In genomic region chr16:85662976-85663830, GRCh38 we compare ENCODE assay signal across 16 cellular contexts. TPM values are rescaled to one million over a fixed set of nuclear protein-coding genes. Genes with fewer than 3 reads are reported as not detected.
DNase-seq lines count a peak whose midpoint lies in the region; ATAC-seq and TF ChIP-seq lines count a peak whose summit lies in the region.
"Had no signal": no experiment of that assay in that cellular context is flagged by ENCODE, and none has a peak within 500 bp of the region (broad histone marks: within the 10 kb centered on the region; RNA-seq: fewer than 3 reads in every experiment).

No MANE protein-coding gene starts in this region.

- ATAC-seq in IMR-90 (ENCODE audit: low read depth) (no peak), lower lobe of right lung (no peak), psoas muscle (no peak), GM18858 (IDR thresholded peaks at IDR 0.05; ENCODE audit: unreplicated experiment) (no peak), HG03045 (IDR thresholded peaks at IDR 0.05; ENCODE audit: unreplicated experiment) (no peak)
- no peak for ATAC-seq in central memory CD8-positive, alpha-beta T cell (replicated peaks; ENCODE audit: extremely low read depth, poor library complexity, severe bottlenecking)
- ATAC-seq: SK-N-SH treated with all-trans-retinoic acid at 6 μM for 48 hours had no signal

- peak overlapping the region; percentile 65 for H3K27ac Mint-ChIP-seq in central memory CD8-positive, alpha-beta T cell (ENCODE audit: low read depth)

- H2AFZ ChIP-seq in IMR-90 (replicated peaks; ENCODE audit: low read length, poor library complexity): no peak overlapping the region
- no peak overlapping the region for H2AFZ ChIP-seq in PC-9

- TF ChIP-seq POLR2A in IMR-90 (IDR thresholded peaks at IDR 0.05; ENCODE audit: low read depth, low read length): no peak

- H3K27me3 ChIP-seq in IMR-90 (ENCODE audit: control insufficient read depth, insufficient read depth, low read length): no peaks in the 10 kb centered on the region
- H3K27me3 ChIP-seq in lower lobe of right lung (ENCODE audit: low read depth): no peaks in the 10 kb centered on the region
- H3K27me3 ChIP-seq in psoas muscle (ENCODE audit: insufficient read depth in 3 of 3, low read length in 2 of 3): no peaks in the 10 kb centered on the region
- H3K27me3 ChIP-seq in PC-9 (ENCODE audit: insufficient read depth, low read depth): no peaks in the 10 kb centered on the region
- H3K27me3 ChIP-seq: BLaER1 treated with 17β-estradiol and CSF1 and Interleukin-3, amounts not matched to agents 10 nM and 100 nM had no signal

- H4K8ac ChIP-seq in IMR-90 (ENCODE audit: low read depth in 2 of 2, low read length in 2 of 2): no peak overlapping the region

- H3K14ac ChIP-seq in IMR-90 (replicated peaks; ENCODE audit: low read depth, low read length): no peak overlapping the region

- no peaks in the 10 kb centered on the region for H3K27me3 Mint-ChIP-seq in central memory CD8-positive, alpha-beta T cell
- H3K27me3 Mint-ChIP-seq: CD8-positive, alpha-beta memory T cell had no signal

- TF ChIP-seq CTCF in IMR-90 (conservative IDR thresholded peaks at IDR 0.05; ENCODE audit: low read depth, low read length): no peak
- no peak for TF ChIP-seq CTCF in lower lobe of right lung (IDR thresholded peaks at IDR 0.05)
- TF ChIP-seq CTCF in psoas muscle (IDR thresholded peaks at IDR 0.05): no peak
- TF ChIP-seq CTCF in PC-9 (conservative IDR thresholded peaks at IDR 0.05): no peak

- no peaks in the 10 kb centered on the region for H3K9me2 ChIP-seq in PC-9 (ENCODE audit: insufficient read depth)

- H3K79me2 ChIP-seq in PC-9 (ENCODE audit: low read depth): no peaks in the 10 kb centered on the region

- H3K18ac ChIP-seq in IMR-90 (ENCODE audit: low read depth, low read length): no peak overlapping the region

- no peak overlapping the region for H3K27ac ChIP-seq in IMR-90 (ENCODE audit: insufficient read depth, low read length)
- no peak overlapping the region for H3K27ac ChIP-seq in lower lobe of right lung
- peak overlapping the region; percentile 31 for H3K27ac ChIP-seq in psoas muscle
- no peak overlapping the region for H3K27ac ChIP-seq in PC-9
- H3K27ac ChIP-seq: BLaER1 treated with 17β-estradiol and CSF1 and Interleukin-3, amounts not matched to agents 10 nM and 100 nM had no signal

- no peak overlapping the region for H4K5ac ChIP-seq in IMR-90 (ENCODE audit: low read depth, low read length)

- peaks cover 0 to 12% of the 10 kb centered on the region in 2 experiments; a peak in 1 of 4 replicates for H3K79me1 ChIP-seq in IMR-90 (ENCODE audit: low read depth in 1 of 2, low read length in 2 of 2)

- H3K9me3 ChIP-seq in IMR-90 (ENCODE audit: control insufficient read depth, insufficient read depth, low read length): no peaks in the 10 kb centered on the region
- no peaks in the 10 kb centered on the region for H3K9me3 ChIP-seq in lower lobe of right lung
- H3K9me3 ChIP-seq in psoas muscle: no peaks in the 10 kb centered on the region
- H3K9me3 ChIP-seq in PC-9 (ENCODE audit: insufficient read depth, low read depth): no peaks in the 10 kb centered on the region
- H3K9me3 ChIP-seq: BLaER1 treated with 17β-estradiol and CSF1 and Interleukin-3, amounts not matched to agents 10 nM and 100 nM had no signal

- H3K23ac ChIP-seq in IMR-90 (ENCODE audit: low read depth, low read length): no peak overlapping the region

- H3K4me3 Mint-ChIP-seq in central memory CD8-positive, alpha-beta T cell: no peak overlapping the region
- H3K4me3 Mint-ChIP-seq: CD8-positive, alpha-beta memory T cell; H9 had no signal

- H4K20me1 ChIP-seq in IMR-90 (ENCODE audit: insufficient read depth, low read length) (peaks cover 9% of the 10 kb centered on the region; the same call in 1 of the 2 replicates), PC-9 (ENCODE audit: insufficient read depth) (peaks cover 42% of the 10 kb centered on the region)

- no peak overlapping the region for H3K9ac ChIP-seq in IMR-90 (ENCODE audit: low read depth, low read length)

- no peak overlapping the region for H3K56ac ChIP-seq in IMR-90 (ENCODE audit: extremely low read depth, insufficient read depth, low read length)

- POLR2A ChIA-PET in IMR-90 (lab: Charles Lee; ENCODE audit: unreplicated experiment): no interaction called here
- POLR2A ChIA-PET in PC-9 (lab: Charles Lee; ENCODE audit: unreplicated experiment): no interaction called here

- H2BK120ac ChIP-seq in IMR-90 (ENCODE audit: low read depth, low read length): no peak overlapping the region

- H3K4me2 ChIP-seq in IMR-90 (ENCODE audit: low read depth, low read length) (no peak overlapping the region), PC-9 (no peak overlapping the region)
- H3K4me2 ChIP-seq: BLaER1 treated with 17β-estradiol and CSF1 and Interleukin-3, amounts not matched to agents 10 nM and 100 nM had no signal

- no peak for TF ChIP-seq RAD21 in IMR-90 (IDR thresholded peaks at IDR 0.05; ENCODE audit: low read length)

- no peaks in the 10 kb centered on the region for H3K4me1 ChIP-seq in IMR-90 (ENCODE audit: control insufficient read depth, insufficient read depth, low read length)
- H3K4me1 ChIP-seq in lower lobe of right lung: peaks cover 5% of the 10 kb centered on the region
- peaks cover 12% of the 10 kb centered on the region for H3K4me1 ChIP-seq in psoas muscle
- H3K4me1 ChIP-seq in PC-9 (replicated peaks; ENCODE audit: insufficient read depth): no peaks in the 10 kb centered on the region
- H3K4me1 ChIP-seq: BLaER1 treated with 17β-estradiol and CSF1 and Interleukin-3, amounts not matched to agents 10 nM and 100 nM had no signal

- peaks cover 11% of the 10 kb centered on the region for H3K4me1 Mint-ChIP-seq in central memory CD8-positive, alpha-beta T cell

- no peak overlapping the region for H2BK15ac ChIP-seq in IMR-90 (ENCODE audit: low read depth, low read length)

- no peak overlapping the region for H3K4ac ChIP-seq in IMR-90 (ENCODE audit: low read depth, low read length)

- no peak overlapping the region for H2BK20ac ChIP-seq in IMR-90 (ENCODE audit: low read depth, low read length)

- no peak overlapping the region for H4K91ac ChIP-seq in IMR-90 (ENCODE audit: insufficient read depth, low read depth, low read length)

- BruUV-seq in IMR-90 (replicated peaks; lab: Mats Ljungman, UMichigan) (no TSS peak), PC-9 (replicated peaks; lab: Mats Ljungman, UMichigan) (no TSS peak)

- dilution Hi-C loops in IMR-90 (cut with HindIII; ENCODE audit: low sequenced_read_pairs, unreplicated experiment): no loop called here

- peaks cover 45% of the 10 kb centered on the region for H3K36me3 Mint-ChIP-seq in central memory CD8-positive, alpha-beta T cell (ENCODE audit: insufficient read depth)

- DNase-seq in IMR-90 (no peak), lower lobe of right lung (peak; percentile 36), psoas muscle (no peak), NCI-H510A (lab: John Stamatoyannopoulos, UW) (no peak), PC-9 (no peak)
- DNase-seq in central memory CD8-positive, alpha-beta T cell (ENCODE audit: low spot score in 2 of 2): no peak
- DNase-seq: CD8-positive, alpha-beta memory T cell; H9; MM.1S; NCI-H2081 treated with DMSO at 0.1 percent for 48 hours; NK-92 treated with Interleukin-12 subunit alpha and Interleukin-12 subunit beta, amount 100 ng/mL, for 24 hours; SIG-M5 had no signal

- peak overlapping the region; percentile 19 for H2AK9ac ChIP-seq in IMR-90 (replicated peaks; ENCODE audit: low read depth, low read length, poor library complexity)

- no peaks in the 10 kb centered on the region for H3K9me3 Mint-ChIP-seq in central memory CD8-positive, alpha-beta T cell
- H3K9me3 Mint-ChIP-seq: CD8-positive, alpha-beta memory T cell; H9 had no signal

- H2BK5ac ChIP-seq in IMR-90 (ENCODE audit: low read depth, low read length, poor library complexity, severe bottlenecking): no peak overlapping the region

- in situ Hi-C loops in IMR-90 (cut with MboI; ENCODE audit: low sequenced_read_pairs): no loop called here

- peaks cover 3% of the 10 kb centered on the region; the same call in 1 of the 2 replicates for H3K9me1 ChIP-seq in IMR-90 (ENCODE audit: insufficient read depth, low read length)

- H2AK5ac ChIP-seq in IMR-90 (ENCODE audit: low read depth, low read length): no peak overlapping the region

- 95% methylated on average over 11 of the region's 38 CpGs; no CpG with 5 or more reads in 1 of the 2 experiments for WGBS in IMR-90 (ENCODE audit: extremely low coverage in 2 of 2, insufficient read length in 1 of 2), 2 experiments
- WGBS in psoas muscle, 3 donors: 94 to 96% (median 95%) methylated on average over 38 of the region's 38 CpGs

- intact Hi-C loops in IMR-90 (cut with micrococcal nuclease) (no loop called here), lower lobe of right lung (cut with DNase I) (no loop called here), psoas muscle (cut with DNase I) (loop anchor here (5.0 kb wide), 1 partner anchor 54 kb away; no protein-coding TSS in a partner anchor), PC-9 (cut with micrococcal nuclease; ENCODE audit: unreplicated experiment) (no loop called here)

- CTCF ChIA-PET in IMR-90 (lab: Yijun Ruan, JAX): no interaction called here
- CTCF ChIA-PET in PC-9 (lab: Charles Lee): no interaction called here

- H3K4me3 ChIP-seq in IMR-90 (ENCODE audit: insufficient read depth, low read depth, low read length) (no peak overlapping the region), lower lobe of right lung (no peak overlapping the region), psoas muscle (no peak overlapping the region), PC-9 (no peak overlapping the region)
- H3K4me3 ChIP-seq: BLaER1 treated with 17β-estradiol and CSF1 and Interleukin-3, amounts not matched to agents 10 nM and 100 nM had no signal

- peaks cover 80% of the 10 kb centered on the region for H3K36me3 ChIP-seq in IMR-90 (ENCODE audit: control insufficient read depth, insufficient read depth, low read length)
- H3K36me3 ChIP-seq in lower lobe of right lung: peaks cover 100% of the 10 kb centered on the region
- peaks cover 10 to 92% of the 10 kb centered on the region in 2 donors for H3K36me3 ChIP-seq in psoas muscle (ENCODE audit: insufficient read depth in 1 of 2, low read depth in 1 of 2)
- H3K36me3 ChIP-seq in PC-9 (ENCODE audit: low read depth): 0 out of 2 replicates have a peak, but pooled peaks cover 15% of the 10 kb centered on the region

- peaks cover 30% of the 10 kb centered on the region; the same call in 1 of the 2 replicates for H3F3A ChIP-seq in PC-9 (ENCODE audit: insufficient read depth, low read depth)

RNA-seq across cellular contexts. Expression of gene GINS2, which starts 25.6 kb away (rescaled TPM):
- 12.8 and 13.4 TPM in 2 replicates for total RNA-seq in IMR-90 (2012; rRNA removed)
- polyA plus RNA-seq in IMR-90 (2012; rRNA removed): 11.3 and 12.0 TPM in 2 replicates
- polyA plus RNA-seq in IMR-90 (2012; cell fraction: cytosol; rRNA removed): 4.0 and 9.5 TPM in 2 replicates
- 1.7 and 3.6 TPM in 2 replicates for polyA plus RNA-seq in IMR-90 (2012; cell fraction: nucleus; rRNA removed; ENCODE audit: low replicate concordance)
- 1.1 TPM for total RNA-seq in lower lobe of right lung
- total RNA-seq in psoas muscle: 1 to 10 TPM; 1.5 to 2.0 (median 1.7) TPM
- 1 to 10 TPM in 2 of 3 donors, under 1 TPM in 1; 0.93 to 1.2 (median 1.0) TPM for polyA plus RNA-seq in psoas muscle
- 18.4 and 20.2 TPM in 2 replicates for total RNA-seq in PC-9 (2021)

RNA-seq across cellular contexts. Expression of gene GSE1, which starts 50.1 kb away (rescaled TPM):
- total RNA-seq in IMR-90 (2012; rRNA removed) (9.4 and 14.9 TPM in 2 replicates), lower lobe of right lung (85.2 TPM), psoas muscle (10 to 100 TPM; 47.0 to 90.5 (median 64.6) TPM), PC-9 (2021) (60.0 and 83.5 TPM in 2 replicates)
- polyA plus RNA-seq in IMR-90 (2012; rRNA removed) (25.5 and 30.8 TPM in 2 replicates), psoas muscle (10 to 100 TPM; 10.8 to 34.7 (median 22.0) TPM)
- 17.0 and 25.6 TPM in 2 replicates for polyA plus RNA-seq in IMR-90 (2012; cell fraction: cytosol; rRNA removed)
- 79.5 and 93.9 TPM in 2 replicates for polyA plus RNA-seq in IMR-90 (2012; cell fraction: nucleus; rRNA removed; ENCODE audit: low replicate concordance)

Comparison
In these comparisons a context has a peak if more than half of its experiments do, and no peak if none do; other contexts are left out.
1. intact Hi-C loops: an anchor here in psoas muscle (5.0 kb wide); none called in IMR-90, lower lobe of right lung and PC-9.